In genomic region chr15:29859981-29860745, GRCh38 we compare ENCODE assay signal across 12 cellular contexts. TPM values are rescaled to one million over a fixed set of nuclear protein-coding genes. Genes with fewer than 3 reads are reported as not detected.
A peak's percentile ranks its signal among the peaks of the same experiment; 100 is the strongest.
DNase-seq lines count a peak whose midpoint lies in the region; ATAC-seq and TF ChIP-seq lines count a peak whose summit lies in the region.
"Had no signal": no experiment of that assay in that cellular context is flagged by ENCODE, and none has a peak within 500 bp of the region (broad histone marks: within the 10 kb centered on the region; RNA-seq: fewer than 3 reads in every experiment).

No MANE protein-coding gene starts in this region.

- peak in 1 of 8 donors; percentile 15 for ATAC-seq in heart right ventricle
- ATAC-seq: naive thymus-derived CD8-positive, alpha-beta T cell had no signal

- TF ChIP-seq CTCF in heart right ventricle (IDR thresholded peaks at IDR 0.05) (no peak), right atrium auricular region (IDR thresholded peaks at IDR 0.05) (no peak), WI38 (IDR thresholded peaks at IDR 0.05; ENCODE audit: low read depth, low read length) (no peak), foreskin fibroblast (IDR thresholded peaks at IDR 0.05; ENCODE audit: low read depth, low read length) (no peak), mesothelial cell of epicardium (IDR thresholded peaks at IDR 0.05; ENCODE audit: unreplicated experiment) (no peak)

- H3K27me3 ChIP-seq in heart right ventricle (no peaks in the 10 kb centered on the region), right atrium auricular region (no peaks in the 10 kb centered on the region), subcutaneous abdominal adipose tissue (ENCODE audit: control insufficient read depth in 5 of 5, insufficient read depth in 4 of 5, low read length in 5 of 5) (peaks cover 0 to 3% (median 0%) of the 10 kb centered on the region in 5 donors)
- H3K27me3 ChIP-seq: upper lobe of left lung had no signal

- H3K9me3 Mint-ChIP-seq in mesothelial cell of epicardium, result peaks cover 7% of the 10 kb centered on the region

- H3K36me3 ChIP-seq in heart right ventricle (no peaks in the 10 kb centered on the region), right atrium auricular region (no peaks in the 10 kb centered on the region), subcutaneous abdominal adipose tissue (ENCODE audit: control insufficient read depth in 5 of 5, insufficient read depth in 5 of 5, low read length in 5 of 5) (no peaks in the 10 kb centered on the region)
- H3K36me3 ChIP-seq: upper lobe of left lung had no signal

- no peak overlapping the region for H3K4me3 Mint-ChIP-seq in mesothelial cell of epicardium
- H3K4me3 Mint-ChIP-seq: naive thymus-derived CD8-positive, alpha-beta T cell had no signal

- H3K36me3 Mint-ChIP-seq in mesothelial cell of epicardium, result no peaks in the 10 kb centered on the region

- no peak overlapping the region for H3K4me3 ChIP-seq in heart right ventricle
- H3K4me3 ChIP-seq in right atrium auricular region, result no peak overlapping the region
- H3K4me3 ChIP-seq in WI38 (ENCODE audit: low read depth, low read length), result 0 out of 2 replicates have a peak overlapping the region, but pooled peaks have one; percentile 0
- no peak overlapping the region for H3K4me3 ChIP-seq in foreskin fibroblast (ENCODE audit: low read depth in 1 of 2, low read length in 2 of 2)
- no peak overlapping the region for H3K4me3 ChIP-seq in subcutaneous abdominal adipose tissue (ENCODE audit: low read depth in 1 of 5, low read length in 5 of 5)
- H3K4me3 ChIP-seq: upper lobe of left lung had no signal

- DNase-seq in heart right ventricle, result no peak
- DNase-seq in right atrium auricular region (ENCODE audit: low spot score), result no peak
- peak; percentile 58 to 79 for DNase-seq in foreskin fibroblast
- no peak for DNase-seq in mesothelial cell of epicardium (ENCODE audit: low spot score in 2 of 2, unreplicated experiment in 2 of 2)
- DNase-seq in NCI-H1436 treated with DMSO at 0.1 percent for 48 hours (lab: John Stamatoyannopoulos, UW), result no peak
- no peak for DNase-seq in LoVo (ENCODE audit: low spot score)
- DNase-seq: naive thymus-derived CD8-positive, alpha-beta T cell; NCI-H524; upper lobe of left lung had no signal

- no peak overlapping the region for H3K9ac ChIP-seq in subcutaneous abdominal adipose tissue (ENCODE audit: low read length in 5 of 5)

- 76 to 77% methylated on average over 4 of the region's 4 CpGs for WGBS in heart right ventricle, 2 donors

- H3K27me3 Mint-ChIP-seq in mesothelial cell of epicardium (ENCODE audit: low read depth), result no peaks in the 10 kb centered on the region

- H3K27ac ChIP-seq in heart right ventricle (peak overlapping the region in 9 of 10 donors; percentile 2 to 77 (median 49)), right atrium auricular region (peak overlapping the region in 1 of 2 donors; percentile 60), subcutaneous abdominal adipose tissue (ENCODE audit: low read depth, low read length) (peak overlapping the region; percentile 21)
- H3K27ac ChIP-seq: HL-60 had no signal

- no peak overlapping the region for H3K27ac Mint-ChIP-seq in mesothelial cell of epicardium
- H3K27ac Mint-ChIP-seq: naive thymus-derived CD8-positive, alpha-beta T cell had no signal

- H3K9me3 ChIP-seq in heart right ventricle, result peaks cover 0 to 3% (median 0%) of the 10 kb centered on the region in 11 donors
- no peaks in the 10 kb centered on the region for H3K9me3 ChIP-seq in right atrium auricular region
- H3K9me3 ChIP-seq in subcutaneous abdominal adipose tissue (ENCODE audit: control insufficient read depth in 5 of 5, low read length in 5 of 5), result no peaks in the 10 kb centered on the region
- H3K9me3 ChIP-seq: upper lobe of left lung had no signal

- peaks cover 4 to 48% (median 14%) of the 10 kb centered on the region in 9 donors for H3K4me1 ChIP-seq in heart right ventricle
- H3K4me1 ChIP-seq in right atrium auricular region, result peaks cover 0 to 16% of the 10 kb centered on the region in 2 donors
- H3K4me1 ChIP-seq in subcutaneous abdominal adipose tissue (ENCODE audit: control insufficient read depth in 5 of 5, insufficient read depth in 5 of 5, low read length in 5 of 5), result peaks cover 0 to 23% (median 0%) of the 10 kb centered on the region in 5 donors

- intact Hi-C loops in heart right ventricle (cut with DNase I), result no loop called here

- peaks cover 8% of the 10 kb centered on the region for H3K4me1 Mint-ChIP-seq in mesothelial cell of epicardium

RNA-seq across cellular contexts. Expression of gene TJP1, which starts 37.9 kb away (rescaled TPM):
- 100 to 1,000 TPM in 8 of 10 donors, 10 to 100 TPM in 2; 89.0 to 166 (median 126) TPM for total RNA-seq in heart right ventricle
- 10 to 100 TPM; 22.8 to 32.8 TPM for polyA plus RNA-seq in heart right ventricle
- 100 to 1,000 TPM in 1 of 2 donors, 10 to 100 TPM in 1; 86.9 to 110 TPM for total RNA-seq in right atrium auricular region
- 147 to 159 TPM (median 154 TPM) in 3 replicates for total RNA-seq in mesothelial cell of epicardium
- total RNA-seq: naive thymus-derived CD8-positive, alpha-beta T cell had no signal
- polyA plus RNA-seq: naive thymus-derived CD8-positive, alpha-beta T cell had no signal

Comparison
In these comparisons a context has a peak if more than half of its experiments do, and no peak if none do; other contexts are left out.
1. DNase-seq: peak in foreskin fibroblast (2 of 2); none in heart right ventricle (0 of 2), right atrium auricular region (single experiment), mesothelial cell of epicardium (0 of 2), NCI-H1436 treated with DMSO at 0.1 percent for 48 hours (single experiment) and LoVo (single experiment).